Comparison of ENCODE assay signal across 8 cellular contexts in the genomic region with DNA sequence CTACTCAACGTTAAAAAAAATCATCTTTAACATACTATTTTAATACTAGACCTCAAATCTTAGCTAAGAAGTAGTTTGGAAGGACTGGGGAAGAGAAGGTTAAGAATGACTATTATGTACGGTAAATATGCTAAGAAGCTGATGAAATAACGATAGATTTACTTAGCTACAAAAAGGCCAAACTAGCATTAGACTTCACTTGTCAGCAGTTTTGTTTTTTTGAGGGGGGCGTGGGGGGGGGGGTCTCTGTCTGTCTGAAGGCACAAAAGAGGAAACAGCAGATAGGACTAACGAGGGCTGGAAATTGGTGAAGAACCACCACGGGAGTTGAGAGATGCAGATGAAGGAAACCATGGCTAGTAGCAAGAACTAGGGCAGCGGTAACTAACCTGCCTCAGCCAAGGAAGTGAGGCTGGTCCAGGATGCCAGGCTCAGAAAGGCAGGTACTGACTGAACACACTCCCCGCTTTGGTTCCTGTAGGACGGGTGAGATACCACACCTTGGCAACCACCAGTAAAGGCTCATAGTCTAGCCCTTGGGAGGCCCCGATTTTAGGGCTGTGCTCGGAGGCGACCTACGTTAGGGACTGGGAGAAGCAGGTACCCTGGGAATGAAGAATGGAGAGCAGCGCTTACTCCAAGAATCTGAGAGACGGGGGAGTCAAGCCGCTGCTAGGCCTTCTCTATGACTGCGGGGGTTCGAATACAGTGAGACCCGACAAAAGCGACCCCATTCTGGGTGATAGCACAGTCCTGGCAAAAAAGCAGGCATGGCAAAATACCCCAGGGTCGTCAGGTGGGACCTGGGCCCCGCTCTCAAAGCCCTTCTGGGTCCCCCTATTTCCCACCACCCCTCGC. TPM values are rescaled to one million over a fixed set of nuclear protein-coding genes. Genes with fewer than 3 reads are reported as not detected.
A peak's percentile ranks its signal among the peaks of the same experiment; 100 is the strongest.
DNase-seq lines count a peak whose midpoint lies in the region; ATAC-seq, FAIRE-seq and TF ChIP-seq lines count a peak whose summit lies in the region.

No MANE protein-coding gene starts in this region.

- BruUV-seq in Calu3 (replicated peaks; lab: Mats Ljungman, UMichigan) (TSS peak; percentile 56), HCT116 (replicated peaks; lab: Mats Ljungman, UMichigan) (TSS peak; percentile 75)

- TF ChIP-seq POLR2A in HCT116 (IDR thresholded peaks at IDR 0.05; ENCODE audit: borderline replicate concordance, extremely low read depth, insufficient read depth, insufficient read length): no peak
- no peak for TF ChIP-seq POLR2A in esophagus muscularis mucosa (IDR thresholded peaks at IDR 0.05; ENCODE audit: low read depth)

- peaks cover 17% of the 10 kb centered on the region in 2 experiments; a peak in 3 of 4 replicates for H3K36me3 ChIP-seq in HCT116 (ENCODE audit: control insufficient read depth in 1 of 2, insufficient read depth in 2 of 2, low read length in 2 of 2)
- peaks cover 10 to 40% (median 24%) of the 10 kb centered on the region in 4 donors for H3K36me3 ChIP-seq in esophagus muscularis mucosa
- H3K36me3 ChIP-seq in pancreas: peaks cover 0 to 13% (median 8%) of the 10 kb centered on the region in 3 donors

- H3K9me2 ChIP-seq in HCT116 (ENCODE audit: insufficient read depth): no peaks in the 10 kb centered on the region

- no peak overlapping the region for H2AFZ ChIP-seq in HCT116 (ENCODE audit: low read depth, low read length, poor library complexity, severe bottlenecking)

- peaks cover 34% of the 10 kb centered on the region for H3K36me3 Mint-ChIP-seq in Calu3 (ENCODE audit: insufficient read depth, unreplicated experiment)
- H3K36me3 Mint-ChIP-seq in T-helper 17 cell (ENCODE audit: low read depth): peaks cover 16% of the 10 kb centered on the region

- H3K27me3 Mint-ChIP-seq in Calu3 (ENCODE audit: unreplicated experiment) (no peaks in the 10 kb centered on the region), T-helper 17 cell (no peaks in the 10 kb centered on the region)

- CTCF ChIA-PET in Calu3 (lab: Charles Lee): no interaction called here
- CTCF ChIA-PET in HCT116 (lab: Charles Lee): no interaction called here

- peaks cover 86% of the 10 kb centered on the region for H3K79me2 ChIP-seq in HCT116 (ENCODE audit: insufficient read depth, low read length)

- no peak for FAIRE-seq in pancreas (lab: Jason Lieb, UNC)

- H3K4me3 ChIP-seq in HCT116 (replicated peaks in 1 of 2; ENCODE audit: low read depth in 1 of 2, low read length in 2 of 2): peak overlapping the region; percentile 96 to 100
- H3K4me3 ChIP-seq in esophagus muscularis mucosa: peak overlapping the region; percentile 89 to 97 (median 92)
- H3K4me3 ChIP-seq in pancreas: peak overlapping the region; percentile 33 to 95 (median 76)

- POLR2A ChIA-PET in HCT116 (lab: Charles Lee): no interaction called here

- H3K4me2 ChIP-seq in HCT116 (ENCODE audit: low read length): peak overlapping the region; percentile 89

- TF ChIP-seq RAD21 in HCT116 (IDR thresholded peaks at IDR 0.05; ENCODE audit: low read depth): no peak

- WGBS in esophagus muscularis mucosa: 13% methylated on average over 20 of the region's 23 CpGs
- WGBS in pancreas, 2 donors: 4 to 6% methylated on average over 23 of the region's 23 CpGs

- RAD21 ChIA-PET in HCT116 (lab: Charles Lee; ENCODE audit: low non-redundant PET in 1 of 2, low total read pairs in 2 of 2, uncharacterized antibody in 2 of 2, unreplicated experiment in 2 of 2): interaction anchor here in 1 of 2 experiments (0.6 kb wide), 1 partner anchor 167 kb away, joined by 6 read pairs; no protein-coding TSS in a partner anchor

- H3K27ac Mint-ChIP-seq in Calu3 (ENCODE audit: unreplicated experiment) (peak overlapping the region; percentile 67), T-helper 17 cell (peak overlapping the region; percentile 89)

- H3K9me3 ChIP-seq in HCT116 (ENCODE audit: control insufficient read depth in 1 of 2, insufficient read depth in 1 of 2, low read depth in 1 of 2, low read length in 2 of 2): no peaks in the 10 kb centered on the region
- H3K9me3 ChIP-seq in T-helper 17 cell (ENCODE audit: control insufficient read depth, low read length, poor library complexity, severe bottlenecking): no peaks in the 10 kb centered on the region
- no peaks in the 10 kb centered on the region for H3K9me3 ChIP-seq in esophagus muscularis mucosa
- H3K9me3 ChIP-seq in pancreas: no peaks in the 10 kb centered on the region

- ATAC-seq in HCT116 (peak; percentile 26), T-helper 17 cell (peak; percentile 46), pancreas (peak; percentile 2 to 9 (median 3))

- no peaks in the 10 kb centered on the region for H3K27me3 ChIP-seq in HCT116 (ENCODE audit: insufficient read depth, low read length)
- no peaks in the 10 kb centered on the region for H3K27me3 ChIP-seq in esophagus muscularis mucosa
- no peaks in the 10 kb centered on the region for H3K27me3 ChIP-seq in pancreas

- H3K9me3 Mint-ChIP-seq in Calu3 (ENCODE audit: low read depth, unreplicated experiment): no peaks in the 10 kb centered on the region

- DNase-seq in Calu3 (no peak), HCT116 (ENCODE audit: low read depth, low spot score) (no peak), T-helper 17 cell (no peak), esophagus muscularis mucosa (ENCODE audit: extremely low spot score) (no peak), pancreas (no peak), retina (no peak), NCI-H2081 (lab: John Stamatoyannopoulos, UW) (no peak)
- no peak for DNase-seq in stimulated activated CD4-positive, alpha-beta T cell treated with anti-CD3 and anti-CD28 coated beads, Interleukin-4, amount 100 ng/mL, for 24 hours

- intact Hi-C loops in Calu3 (cut with micrococcal nuclease; ENCODE audit: unreplicated experiment) (no loop called here), HCT116 (cut with micrococcal nuclease) (loop anchor here (1.0 to 2.0 kb wide), 2 partner anchors 15 to 66 kb away; a partner anchor contains a TSS), esophagus muscularis mucosa (cut with DNase I) (no loop called here), pancreas (cut with DNase I) (no loop called here)

- peaks cover 14 to 22% of the 10 kb centered on the region in 2 experiments for H3K4me1 ChIP-seq in HCT116 (ENCODE audit: control insufficient read depth in 1 of 2, insufficient read depth in 2 of 2, low read length in 2 of 2)
- peaks cover 30 to 49% (median 37%) of the 10 kb centered on the region in 4 donors for H3K4me1 ChIP-seq in esophagus muscularis mucosa
- peaks cover 7 to 17% (median 13%) of the 10 kb centered on the region in 3 donors for H3K4me1 ChIP-seq in pancreas

- H3K9ac ChIP-seq in HCT116 (ENCODE audit: low read length): peak overlapping the region; percentile 94

- TF ChIP-seq CTCF in Calu3 (IDR thresholded peaks at IDR 0.05; ENCODE audit: unreplicated experiment) (no peak), HCT116 (IDR thresholded peaks at IDR 0.05 in 2 of 3, conservative IDR thresholded peaks at IDR 0.05 in 1 of 3; ENCODE audit: borderline replicate concordance in 1 of 3, insufficient read depth in 1 of 3, low read depth in 2 of 3, low read length in 2 of 3) (no peak), esophagus muscularis mucosa (IDR thresholded peaks at IDR 0.05) (no peak), pancreas (IDR thresholded peaks at IDR 0.05) (no peak)

- no peaks in the 10 kb centered on the region for H4K20me1 ChIP-seq in HCT116 (ENCODE audit: insufficient read depth)

- H3K4me3 Mint-ChIP-seq in Calu3 (ENCODE audit: low read depth, unreplicated experiment) (peak overlapping the region; percentile 83), T-helper 17 cell (peak overlapping the region; percentile 94)

- TF ChIP-seq EP300 in esophagus muscularis mucosa (IDR thresholded peaks at IDR 0.05): no peak

- peaks cover 23% of the 10 kb centered on the region for H3K4me1 Mint-ChIP-seq in Calu3 (ENCODE audit: low read depth, unreplicated experiment)
- peaks cover 40% of the 10 kb centered on the region for H3K4me1 Mint-ChIP-seq in T-helper 17 cell

- H3K27ac ChIP-seq in HCT116 (ENCODE audit: low read depth, low read length) (peak overlapping the region; percentile 94), esophagus muscularis mucosa (replicated peaks in 1 of 4) (peak overlapping the region; percentile 86 to 94 (median 92)), pancreas (peak overlapping the region; percentile 16 to 89 (median 75))

TF ChIP-seq in HCT116, 20 proteins besides CTCF, POLR2A, EP300 and RAD21:
- TF ChIP-seq POLR2AphosphoS5 (IDR thresholded peaks at IDR 0.05; ENCODE audit: low read depth, low read length) (peak; percentile 50), ZFX (IDR thresholded peaks at IDR 0.05) (peak; percentile 54), CBX3 (IDR thresholded peaks at IDR 0.05; ENCODE audit: low read depth) (no peak)

RNA-seq across cellular contexts. Expression of a gene that starts 0.7 kb away (rescaled TPM):
- 192 and 198 TPM in 2 replicates for total RNA-seq in Calu3 (2022)
- 178 TPM for total RNA-seq in HCT116 (2021; ENCODE audit: unreplicated experiment)
- 240 and 279 TPM in 2 replicates for polyA plus RNA-seq in HCT116 (2012)
- 10 to 100 TPM; 90.0 to 99.5 TPM for total RNA-seq in T-helper 17 cell
- 100 to 1,000 TPM; 117 to 152 (median 131) TPM for total RNA-seq in esophagus muscularis mucosa
- total RNA-seq in pancreas: 10 to 100 TPM; 32.5 to 65.1 (median 46.9) TPM
- polyA plus RNA-seq in pancreas: 100 to 1,000 TPM in 1 of 2 donors, 10 to 100 TPM in 1; 62.8 to 118 TPM

RNA-seq across cellular contexts. Expression of a gene that starts 1.2 kb away (rescaled TPM):
- 61.3 and 63.4 TPM in 2 replicates for total RNA-seq in Calu3 (2022)
- total RNA-seq in HCT116 (2021; ENCODE audit: unreplicated experiment): 66.9 TPM
- 74.2 and 77.1 TPM in 2 replicates for polyA plus RNA-seq in HCT116 (2012)
- total RNA-seq in T-helper 17 cell: 10 to 100 TPM; 37.0 to 44.0 TPM
- 10 to 100 TPM; 43.1 to 53.4 (median 50.5) TPM for total RNA-seq in esophagus muscularis mucosa
- 10 to 100 TPM; 24.3 to 37.0 (median 28.6) TPM for total RNA-seq in pancreas
- 10 to 100 TPM; 23.6 to 48.1 TPM for polyA plus RNA-seq in pancreas

RNA-seq across cellular contexts. Expression of a gene that starts 10.9 kb away (rescaled TPM):
- 38.3 and 40.4 TPM in 2 replicates for total RNA-seq in Calu3 (2022)
- total RNA-seq in HCT116 (2021; ENCODE audit: unreplicated experiment): 38.4 TPM
- polyA plus RNA-seq in HCT116 (2012): 29.6 and 35.9 TPM in 2 replicates
- total RNA-seq in T-helper 17 cell: 100 to 1,000 TPM; 106 to 107 TPM
- 10 to 100 TPM; 49.4 to 89.0 (median 81.0) TPM for total RNA-seq in esophagus muscularis mucosa
- total RNA-seq in pancreas: 10 to 100 TPM; 32.1 to 42.6 (median 34.4) TPM
- 10 to 100 TPM; 23.8 to 43.8 TPM for polyA plus RNA-seq in pancreas

RNA-seq across cellular contexts. Expression of a gene that starts 15.6 kb away (rescaled TPM):
- total RNA-seq in Calu3 (2022): 7.4 and 8.9 TPM in 2 replicates
- total RNA-seq in HCT116 (2021; ENCODE audit: unreplicated experiment): 15.9 TPM
- 17.0 and 20.9 TPM in 2 replicates for polyA plus RNA-seq in HCT116 (2012)
- 1 to 10 TPM; 4.0 to 5.9 TPM for total RNA-seq in T-helper 17 cell
- total RNA-seq in esophagus muscularis mucosa: 10 to 100 TPM; 11.1 to 17.5 (median 14.4) TPM
- total RNA-seq in pancreas: 10 to 100 TPM in 2 of 6 donors, 1 to 10 TPM in 4; 7.8 to 11.9 (median 9.3) TPM
- 10 to 100 TPM; 20.4 to 31.7 TPM for polyA plus RNA-seq in pancreas

RNA-seq across cellular contexts. Expression of a gene that starts 18.2 kb away (rescaled TPM):
- total RNA-seq in Calu3 (2022): 53.2 and 60.8 TPM in 2 replicates
- total RNA-seq in HCT116 (2021; ENCODE audit: unreplicated experiment): 34.6 TPM
- 52.0 and 53.9 TPM in 2 replicates for polyA plus RNA-seq in HCT116 (2012)
- total RNA-seq in T-helper 17 cell: 10 to 100 TPM; 69.9 to 77.2 TPM
- 100 to 1,000 TPM in 2 of 4 donors, 10 to 100 TPM in 2; 75.4 to 135 (median 94.9) TPM for total RNA-seq in esophagus muscularis mucosa
- total RNA-seq in pancreas: 10 to 100 TPM; 16.3 to 31.2 (median 22.4) TPM
- polyA plus RNA-seq in pancreas: 10 to 100 TPM; 35.4 to 79.9 TPM
